14 cellular contexts compared by ENCODE assay signal in genomic region chr4:46124773-46125172, GRCh38. TPM values are rescaled to one million over a fixed set of nuclear protein-coding genes. Genes with fewer than 3 reads are reported as not detected.
DNase-seq lines count a peak whose midpoint lies in the region; ATAC-seq and TF ChIP-seq lines count a peak whose summit lies in the region.
"Had no signal": no experiment of that assay in that cellular context is flagged by ENCODE, and none has a peak within 500 bp of the region (broad histone marks: within the 10 kb centered on the region; RNA-seq: fewer than 3 reads in every experiment).

No MANE protein-coding gene starts in this region.

- H3K4me1 Mint-ChIP-seq in GM23338: no peaks in the 10 kb centered on the region
- peaks cover 7% of the 10 kb centered on the region for H3K4me1 Mint-ChIP-seq in endodermal cell

- H3K79me2 ChIP-seq in GM23338 (replicated peaks; ENCODE audit: insufficient read depth): no peaks in the 10 kb centered on the region

- H3K27ac Mint-ChIP-seq in GM23338 (no peak overlapping the region), endodermal cell (no peak overlapping the region)
- H3K27ac Mint-ChIP-seq: CD8-positive, alpha-beta T cell; mesothelial cell of epicardium had no signal

- ATAC-seq in GM23338 (peak; percentile 67), HG03025 (IDR thresholded peaks at IDR 0.05; ENCODE audit: low FRiP score, unreplicated experiment) (no peak), Right ventricle myocardium inferior (no peak)
- ATAC-seq: CD8-positive, alpha-beta T cell had no signal

- peak overlapping the region; percentile 77; the same call in 1 of the 2 replicates for H2AFZ ChIP-seq in GM23338

- H3K36me3 ChIP-seq in GM23338 (ENCODE audit: insufficient read depth) (no peaks in the 10 kb centered on the region), endodermal cell (ENCODE audit: control insufficient read depth, insufficient read depth, low read length) (no peaks in the 10 kb centered on the region), brain microvascular endothelial cell (replicated peaks) (no peaks in the 10 kb centered on the region)

- intact Hi-C loops in Right ventricle myocardium inferior (cut with DNase I): no loop called here

- H3K4me1 ChIP-seq in GM23338 (ENCODE audit: insufficient read depth) (peaks cover 5% of the 10 kb centered on the region; the same call in 1 of the 2 replicates), endodermal cell (ENCODE audit: control insufficient read depth, insufficient read depth, low read length) (no peaks in the 10 kb centered on the region)

- H3K9me3 Mint-ChIP-seq in GM23338 (peaks cover 79% of the 10 kb centered on the region), endodermal cell (no peaks in the 10 kb centered on the region)
- H3K9me3 Mint-ChIP-seq: mesothelial cell of epicardium had no signal

- H3K27me3 Mint-ChIP-seq in GM23338 (ENCODE audit: insufficient read depth, low read depth, poor library complexity): no peaks in the 10 kb centered on the region
- H3K27me3 Mint-ChIP-seq in endodermal cell (ENCODE audit: insufficient read depth): peaks cover 30% of the 10 kb centered on the region

- H3K27ac ChIP-seq in GM23338 (ENCODE audit: low read depth): no peak overlapping the region
- H3K27ac ChIP-seq in endodermal cell (ENCODE audit: low read depth, low read length): no peak overlapping the region
- H3K27ac ChIP-seq in brain microvascular endothelial cell: no peak overlapping the region

- in situ Hi-C loops in brain microvascular endothelial cell (cut with HindIII; ENCODE audit: low pct_ligation_motif_present, low sequenced_read_pairs): no loop called here

- no peaks in the 10 kb centered on the region for H4K20me1 ChIP-seq in GM23338 (replicated peaks; ENCODE audit: insufficient read depth)

- H3K4me3 Mint-ChIP-seq in GM23338 (peak overlapping the region; percentile 68), endodermal cell (peak overlapping the region; percentile 54)
- H3K4me3 Mint-ChIP-seq: CD8-positive, alpha-beta T cell had no signal

- H3K9me2 ChIP-seq in GM23338 (ENCODE audit: insufficient read depth): no peaks in the 10 kb centered on the region

- H3K9ac ChIP-seq in endodermal cell (ENCODE audit: extremely low read depth, low read length, poor library complexity, severe bottlenecking): no peak overlapping the region

- H3F3A ChIP-seq in GM23338 (replicated peaks; ENCODE audit: low read depth): no peaks in the 10 kb centered on the region

- 7 to 24% methylated on average over 3 to 7 of the region's 7 CpGs for WGBS in endodermal cell (ENCODE audit: insufficient coverage in 1 of 2, insufficient read length in 1 of 2), 2 experiments

- no peaks in the 10 kb centered on the region for H3K27me3 ChIP-seq in GM23338 (ENCODE audit: insufficient read depth)
- peaks cover 65% of the 10 kb centered on the region for H3K27me3 ChIP-seq in endodermal cell (ENCODE audit: control insufficient read depth, insufficient read depth, low read length, poor library complexity, severe bottlenecking)
- no peaks in the 10 kb centered on the region for H3K27me3 ChIP-seq in brain microvascular endothelial cell (replicated peaks)

- H3K4me3 ChIP-seq in GM23338 (peak overlapping the region; percentile 57), endodermal cell (ENCODE audit: low read length) (no peak overlapping the region), brain microvascular endothelial cell (ENCODE audit: low read depth, low read length) (no peak overlapping the region)

- TF ChIP-seq CTCF in GM23338 (conservative IDR thresholded peaks at IDR 0.05; ENCODE audit: low read depth in 2 of 2) (no peak), endodermal cell (conservative IDR thresholded peaks at IDR 0.05) (no peak), brain microvascular endothelial cell (IDR thresholded peaks at IDR 0.05; ENCODE audit: low read depth, low read length, missing control alignments) (no peak)

- H3K4me2 ChIP-seq in GM23338: peak overlapping the region; percentile 77

- H3K36me3 Mint-ChIP-seq in GM23338 (ENCODE audit: low read depth) (peaks cover 16% of the 10 kb centered on the region), endodermal cell (ENCODE audit: low read depth) (no peaks in the 10 kb centered on the region)
- H3K36me3 Mint-ChIP-seq: CD8-positive, alpha-beta T cell; mesothelial cell of epicardium had no signal

- DNase-seq in GM23338 (ENCODE audit: low spot score) (peak; percentile 83), NCI-H2171 treated with DMSO at 0.1 percent for 48 hours (lab: John Stamatoyannopoulos, UW) (peak; percentile 20), endodermal cell (peak; percentile 73), nucleus accumbens (lab: John Stamatoyannopoulos, UW) (peak in 50 of 56 donors; percentile 1 to 84 (median 38)), GDM1 (lab: John Stamatoyannopoulos, UW) (no peak), brain microvascular endothelial cell (no peak), Right ventricle myocardium inferior (ENCODE audit: missing footprints) (no peak)
- DNase-seq: amniotic stem cell; CD8-positive, alpha-beta T cell; NCI-H187 had no signal

- H3K9me3 ChIP-seq in endodermal cell (ENCODE audit: control insufficient read depth, low read length): no peaks in the 10 kb centered on the region

TF ChIP-seq in GM23338, 12 proteins besides CTCF, POLR2A, EP300 and RAD21 (continues in another document):
- no peak for TF ChIP-seq ZNF462 (CRISPR knock-in tag; IDR thresholded peaks at IDR 0.05)

RNA-seq across cellular contexts. Expression of gene GABRG1, which starts 0.9 kb away (rescaled TPM):
- total RNA-seq in GM23338 (2014; rRNA removed; shearing (Covaris generic)): 0.58 and 1.6 TPM in 2 replicates
- polyA plus RNA-seq in GM23338 (2016; fragmentation: Nextera tagmentation; extraction: Ambion mirVana): 0.26 and 0.34 TPM in 2 replicates
- total RNA-seq in endodermal cell (under 1 TPM; 0.07 to 0.09 TPM), Right ventricle myocardium inferior (not detected)
- not detected for polyA plus RNA-seq in endodermal cell (2013, experiment 1 of 2)
- polyA plus RNA-seq in endodermal cell (2013, experiment 2 of 2): 0.04 TPM
- total RNA-seq: CD8-positive, alpha-beta T cell; glomerular endothelial cell; renal cortical epithelial cell had no signal

Comparison
In these comparisons a context has a peak if more than half of its experiments do, and no peak if none do; other contexts are left out.
1. DNase-seq: peak in GM23338 (single experiment), NCI-H2171 treated with DMSO at 0.1 percent for 48 hours (single experiment), endodermal cell (single experiment) and nucleus accumbens (50 of 56); none in GDM1 (single experiment), brain microvascular endothelial cell (single experiment) and Right ventricle myocardium inferior (single experiment).